14 cellular contexts compared by ENCODE assay signal in the genomic region with DNA sequence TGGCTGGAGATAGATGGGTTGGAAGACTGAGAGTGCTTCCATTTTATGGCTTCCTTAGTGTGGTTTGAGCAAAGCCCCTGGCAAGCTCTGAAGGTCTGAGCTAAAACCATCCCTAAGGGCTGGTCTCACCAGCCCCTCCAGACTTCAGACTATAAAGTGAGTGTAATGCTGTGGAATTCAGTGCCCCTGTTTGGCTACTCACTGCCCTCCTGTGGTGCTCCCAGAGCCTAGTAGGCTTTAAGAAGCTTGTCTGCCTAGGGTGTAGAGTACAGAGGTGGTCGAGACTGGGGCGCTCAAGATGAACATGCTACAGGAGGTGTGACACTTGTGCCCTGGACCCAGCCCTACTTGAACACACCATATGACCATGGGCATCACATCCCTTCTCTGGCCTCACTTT.
"Had no signal": no experiment of that assay in that cellular context is flagged by ENCODE, and none has a peak within 500 bp of the region (broad histone marks: within the 10 kb centered on the region; RNA-seq: fewer than 3 reads in every experiment).

No MANE protein-coding gene starts in this region.

- ATAC-seq: activated naive CD4-positive, alpha-beta T cell treated with anti-CD3 and anti-CD28 coated beads, Interleukin-2, amount 50 U/mL, for 72 hours; activated T-cell treated with anti-CD3 and anti-CD28 coated beads, Interleukin-2, amount 50 U/mL, for 4 hours; gastrocnemius medialis had no signal

- H3K27ac ChIP-seq: brain microvascular endothelial cell, esophagus squamous epithelium, gastrocnemius medialis, pancreas, stomach, vagina had no signal

- H3K27me3 ChIP-seq: brain microvascular endothelial cell, esophagus squamous epithelium, gastrocnemius medialis, pancreas, stomach, vagina had no signal

- H3K4me1 ChIP-seq: esophagus squamous epithelium, gastrocnemius medialis, pancreas, stomach, vagina had no signal

- H3K36me3 Mint-ChIP-seq: activated naive CD4-positive, alpha-beta T cell treated with anti-CD3 and anti-CD28 coated beads, Interleukin-2, amount 50 U/mL, for 72 hours had no signal

- H3K36me3 ChIP-seq: brain microvascular endothelial cell, esophagus squamous epithelium, gastrocnemius medialis, pancreas, vagina had no signal

- DNase-seq: activated CD4-positive, alpha-beta T cell treated with anti-CD3 and anti-CD28 coated beads for 1 hour; activated CD4-positive, alpha-beta T cell treated with anti-CD3 and anti-CD28 coated beads, Interleukin-2, amount 50 U/mL, for 48 hours; activated effector memory CD4-positive, alpha-beta T cell treated with anti-CD3 and anti-CD28 coated beads, Interleukin-2, amount 50 U/mL, for 16 hours; activated T-cell treated with anti-CD3 and anti-CD28 coated beads, Interleukin-2, amount 50 U/mL, for 4 hours; brain microvascular endothelial cell; esophagus squamous epithelium; gastrocnemius medialis; kidney; pancreas; stimulated activated CD4-positive, alpha-beta T cell treated with anti-CD3 and anti-CD28 coated beads, Interleukin-4, amount 100 ng/mL, for 4 hours; stomach had no signal

- H3K9me3 Mint-ChIP-seq: activated naive CD4-positive, alpha-beta T cell treated with anti-CD3 and anti-CD28 coated beads, Interleukin-2, amount 50 U/mL, for 72 hours; activated T-cell treated with anti-CD3 and anti-CD28 coated beads, Interleukin-2, amount 50 U/mL, for 4 hours; neural crest cell had no signal

- H3K4me3 ChIP-seq: esophagus squamous epithelium, gastrocnemius medialis, pancreas, stomach, vagina had no signal

- H3K4me3 Mint-ChIP-seq: activated T-cell treated with anti-CD3 and anti-CD28 coated beads, Interleukin-2, amount 50 U/mL, for 4 hours; neural crest cell had no signal
